13 cellular contexts compared by ENCODE assay signal in the genomic region with DNA sequence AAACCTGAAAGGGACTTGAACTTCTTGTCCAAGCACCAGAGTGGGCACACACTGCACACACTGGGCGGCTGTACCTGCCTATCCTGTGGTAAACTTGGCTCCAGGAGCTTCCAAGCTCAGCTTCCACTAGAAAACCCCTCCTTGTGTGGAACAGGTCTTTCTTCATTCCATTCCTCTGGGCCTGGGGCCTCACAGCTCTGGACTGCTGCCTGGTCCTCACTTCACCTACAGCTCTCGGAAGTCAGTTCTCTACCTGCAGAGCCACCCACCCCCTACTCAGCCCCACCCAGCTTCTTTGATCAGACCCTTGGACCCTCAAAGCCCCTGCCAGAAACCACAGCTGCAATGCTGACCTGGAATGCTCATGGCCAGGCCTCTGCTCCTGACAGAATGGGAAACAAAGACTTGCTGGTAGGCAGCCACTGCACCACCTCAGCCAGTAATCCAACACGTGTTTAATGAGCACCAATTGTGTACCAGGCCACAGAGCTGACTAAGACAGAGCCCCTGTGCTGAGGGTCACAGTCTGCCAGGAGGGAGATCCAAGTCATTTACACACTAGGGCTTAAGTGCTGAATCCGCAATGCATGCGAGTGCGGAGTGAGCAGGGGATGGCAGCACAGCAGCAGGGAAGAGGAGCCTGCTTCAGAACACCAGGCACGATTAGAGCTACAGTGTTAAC. TPM values are rescaled to one million over a fixed set of nuclear protein-coding genes. Genes with fewer than 3 reads are reported as not detected.
DNase-seq lines count a peak whose midpoint lies in the region; ATAC-seq, FAIRE-seq and TF ChIP-seq lines count a peak whose summit lies in the region.
"Had no signal": no experiment of that assay in that cellular context is flagged by ENCODE, and none has a peak within 500 bp of the region (broad histone marks: within the 10 kb centered on the region; RNA-seq: fewer than 3 reads in every experiment).

No MANE protein-coding gene starts in this region.

- POLR2A ChIA-PET in HepG2 (lab: Yijun Ruan, JAX): no interaction called here

- peaks cover 47% of the 10 kb centered on the region for H3K4me1 ChIP-seq in HepG2 (ENCODE audit: insufficient read depth, low read length)

- no peak overlapping the region for H2AFZ ChIP-seq in HepG2 (ENCODE audit: low read length)

- no peak overlapping the region for H3K4me3 ChIP-seq in HepG2 (replicated peaks in 1 of 3; ENCODE audit: insufficient read depth in 1 of 3, low read depth in 2 of 3, low read length in 3 of 3)

- H3K9ac ChIP-seq in HepG2 (ENCODE audit: insufficient read depth, low read depth, low read length): no peak overlapping the region

- peaks cover 21% of the 10 kb centered on the region for H3K4me1 Mint-ChIP-seq in activated T-helper 17 cell treated with anti-CD3 and anti-CD28 coated beads, Interleukin-2, amount 50 U/mL, for 72 hours
- peaks cover 62% of the 10 kb centered on the region for H3K4me1 Mint-ChIP-seq in stimulated activated naive CD8-positive, alpha-beta T cell treated with anti-CD3 and anti-CD28 coated beads, Interleukin-15, amount 100 ng/mL, for 72 hours

- 77% methylated on average over 7 of the region's 7 CpGs for WGBS in HepG2 (ENCODE audit: low lambda C conversion rate)

- ATAC-seq in activated T-helper 17 cell treated with anti-CD3 and anti-CD28 coated beads, Interleukin-2, amount 50 U/mL, for 72 hours (replicated peaks): no peak
- ATAC-seq in HepG2 (no peak), HG02840 (IDR thresholded peaks at IDR 0.05; ENCODE audit: low FRiP score, unreplicated experiment) (no peak), HG02623 (IDR thresholded peaks at IDR 0.05; ENCODE audit: unreplicated experiment) (no peak)
- ATAC-seq in stimulated activated naive CD8-positive, alpha-beta T cell treated with anti-CD3 and anti-CD28 coated beads, Interleukin-15, amount 100 ng/mL, for 72 hours: no peak
- ATAC-seq: activated CD4-positive, CD25-positive, alpha-beta regulatory T cell treated with anti-CD3 and anti-CD28 coated beads, Interleukin-2, amount 50 U/mL, for 24 hours had no signal

- H3K4me3 Mint-ChIP-seq in activated T-helper 17 cell treated with anti-CD3 and anti-CD28 coated beads, Interleukin-2, amount 50 U/mL, for 72 hours: no peak overlapping the region
- no peak overlapping the region for H3K4me3 Mint-ChIP-seq in stimulated activated naive CD8-positive, alpha-beta T cell treated with anti-CD3 and anti-CD28 coated beads, Interleukin-15, amount 100 ng/mL, for 72 hours
- H3K4me3 Mint-ChIP-seq: central memory CD8-positive, alpha-beta T cell had no signal

- CTCF ChIA-PET in HepG2 (lab: Yijun Ruan, JAX; ENCODE audit: low intra/inter-chr PET ratio, low total read pairs): no interaction called here

- no peak for TF ChIP-seq POLR2A in HepG2 (IDR thresholded peaks at IDR 0.05; ENCODE audit: insufficient read depth in 1 of 2, low read depth in 2 of 2, low read length in 2 of 2)

- no peak overlapping the region for H3K27ac ChIP-seq in HepG2 (ENCODE audit: extremely low read length, insufficient read depth, low read length)

- H3K9me3 Mint-ChIP-seq in activated T-helper 17 cell treated with anti-CD3 and anti-CD28 coated beads, Interleukin-2, amount 50 U/mL, for 72 hours: no peaks in the 10 kb centered on the region
- no peaks in the 10 kb centered on the region for H3K9me3 Mint-ChIP-seq in stimulated activated naive CD8-positive, alpha-beta T cell treated with anti-CD3 and anti-CD28 coated beads, Interleukin-15, amount 100 ng/mL, for 72 hours
- H3K9me3 Mint-ChIP-seq: central memory CD8-positive, alpha-beta T cell had no signal

- intact Hi-C loops in HepG2 (cut with micrococcal nuclease; ENCODE audit: unreplicated experiment): no loop called here

- in situ Hi-C loops in HepG2 (cut with HindIII; ENCODE audit: extremely low pct_ligation_motif_present, low pct_unique_long_range_greater_than_20kb): loop anchor here (5.0 kb wide), 1 partner anchor 52 kb away; no protein-coding TSS in a partner anchor

- TF ChIP-seq EP300 in HepG2 (IDR thresholded peaks at IDR 0.05; ENCODE audit: low read depth in 2 of 2, low read length in 2 of 2): no peak
- no peak for TF ChIP-seq EP300 in HepG2 (CRISPR knock-in tag; IDR thresholded peaks at IDR 0.05; ENCODE audit: borderline replicate concordance)

- H3K27me3 Mint-ChIP-seq in activated T-helper 17 cell treated with anti-CD3 and anti-CD28 coated beads, Interleukin-2, amount 50 U/mL, for 72 hours: no peaks in the 10 kb centered on the region
- H3K27me3 Mint-ChIP-seq in stimulated activated naive CD8-positive, alpha-beta T cell treated with anti-CD3 and anti-CD28 coated beads, Interleukin-15, amount 100 ng/mL, for 72 hours: no peaks in the 10 kb centered on the region
- H3K27me3 Mint-ChIP-seq: central memory CD8-positive, alpha-beta T cell had no signal

- peaks cover 39% of the 10 kb centered on the region for H3K79me2 ChIP-seq in HepG2 (ENCODE audit: insufficient read depth, low read length)

- no peak for TF ChIP-seq RAD21 in HepG2 (CRISPR knock-in tag; IDR thresholded peaks at IDR 0.05)

- peaks cover 9% of the 10 kb centered on the region for H4K20me1 ChIP-seq in HepG2 (ENCODE audit: insufficient read depth, low read length)

- no peak for FAIRE-seq in HepG2 (lab: Jason Lieb, UNC)

- peaks cover 6 to 26% of the 10 kb centered on the region in 2 experiments for H3K36me3 ChIP-seq in HepG2 (replicated peaks in 1 of 2; ENCODE audit: control insufficient read depth in 1 of 2, insufficient read depth in 2 of 2, low read length in 2 of 2)

- BruUV-seq in HepG2 (replicated peaks; lab: Mats Ljungman, UMichigan): no TSS peak

- H3K27ac Mint-ChIP-seq in activated T-helper 17 cell treated with anti-CD3 and anti-CD28 coated beads, Interleukin-2, amount 50 U/mL, for 72 hours: peak overlapping the region; percentile 59
- H3K27ac Mint-ChIP-seq in stimulated activated naive CD8-positive, alpha-beta T cell treated with anti-CD3 and anti-CD28 coated beads, Interleukin-15, amount 100 ng/mL, for 72 hours: peak overlapping the region; percentile 31 to 68
- H3K27ac Mint-ChIP-seq: activated T-helper 2 cell treated with anti-CD3 and anti-CD28 coated beads, Interferon-gamma antibody, Interleukin-2, Interleukin-4, amounts not matched to agents 10 μg/mL and 5 μg/mL and 100 μg/mL, durations not matched to agents 14 hours and 24 hours and 36 hours had no signal

- H3K27me3 ChIP-seq in HepG2 (ENCODE audit: control insufficient read depth in 1 of 2, insufficient read depth in 2 of 2, low read length in 2 of 2): no peaks in the 10 kb centered on the region; a peak in 1 of 5 replicates

- TF ChIP-seq CTCF in HepG2 (CRISPR knock-in tag; IDR thresholded peaks at IDR 0.05): no peak

- no peak overlapping the region for H3K4me2 ChIP-seq in HepG2 (ENCODE audit: low read depth, low read length)

- no peaks in the 10 kb centered on the region for H3K9me3 ChIP-seq in HepG2 (ENCODE audit: low read length)

- peaks cover 29% of the 10 kb centered on the region for H3K36me3 Mint-ChIP-seq in activated T-helper 17 cell treated with anti-CD3 and anti-CD28 coated beads, Interleukin-2, amount 50 U/mL, for 72 hours (ENCODE audit: low read depth)

- DNase-seq in DMS79 (lab: John Stamatoyannopoulos, UW) (peak; percentile 45), DMS79 treated with DMSO at 0.1 percent for 48 hours (lab: John Stamatoyannopoulos, UW) (no peak), HepG2 (ENCODE audit: low spot score) (no peak), NCI-H748 (lab: John Stamatoyannopoulos, UW; ENCODE audit: unreplicated experiment) (no peak)
- no peak for DNase-seq in stimulated activated naive CD8-positive, alpha-beta T cell treated with anti-CD3 and anti-CD28 coated beads, Interleukin-15, amount 100 ng/mL, for 72 hours
- DNase-seq: hippocampal formation, retina had no signal

RNA-seq across cellular contexts. Expression of a gene that starts 4.7 kb away (rescaled TPM):
- total RNA-seq in activated T-helper 17 cell treated with anti-CD3 and anti-CD28 coated beads, Interleukin-2, amount 50 U/mL, for 72 hours: 10 to 100 TPM; 10.8 to 14.4 TPM
- total RNA-seq in HepG2 (2016; rRNA removed; fragmentation: Illumina TruSeq; extraction: Trizol): 7.4 and 7.7 TPM in 2 replicates
- 2.1 and 3.2 TPM in 2 replicates for total RNA-seq in HepG2 (2016; cell fraction: cytosol; rRNA removed; fragmentation: Illumina TruSeq; extraction: Trizol; ENCODE audit: low read depth)
- 7.8 and 8.7 TPM in 2 replicates for total RNA-seq in HepG2 (2016; cell fraction: insoluble cytoplasmic fraction; rRNA removed; fragmentation: Illumina TruSeq; extraction: Trizol)
- 4.1 and 4.4 TPM in 2 replicates for total RNA-seq in HepG2 (2016; cell fraction: membrane; rRNA removed; fragmentation: Illumina TruSeq; extraction: Trizol)
- 4.8 and 5.3 TPM in 2 replicates for total RNA-seq in HepG2 (2016; cell fraction: nucleus; rRNA removed; fragmentation: Illumina TruSeq; extraction: Trizol)
- 2.1 and 2.5 TPM in 2 replicates for polyA plus RNA-seq in HepG2 (2011; rRNA removed)
- 1.7 and 3.9 TPM in 2 replicates for polyA plus RNA-seq in HepG2 (2011; cell fraction: cytosol; rRNA removed)
- 4.7 and 6.8 TPM in 2 replicates for polyA plus RNA-seq in HepG2 (2011; cell fraction: nucleus; rRNA removed)
- 2.4 and 4.1 TPM in 2 replicates for polyA plus RNA-seq in HepG2 (2012)
- 1.7 and 2.3 TPM in 2 replicates for polyA plus RNA-seq in HepG2 (2016; cell fraction: cytosol; fragmentation: Illumina TruSeq; extraction: Trizol; ENCODE audit: low read depth)
- 5.9 and 6.5 TPM in 2 replicates for polyA plus RNA-seq in HepG2 (2016; cell fraction: insoluble cytoplasmic fraction; fragmentation: Illumina TruSeq; extraction: Trizol; ENCODE audit: low read depth)
- polyA plus RNA-seq in HepG2 (2016; cell fraction: membrane; fragmentation: Illumina TruSeq; extraction: Trizol; ENCODE audit: low read depth): 2.8 and 3.1 TPM in 2 replicates
- polyA plus RNA-seq in HepG2 (2016; cell fraction: nucleus; fragmentation: Illumina TruSeq; extraction: Trizol; ENCODE audit: insufficient read depth, low read depth): 4.2 and 7.0 TPM in 2 replicates
- polyA minus RNA-seq in HepG2 (2011; rRNA and poly(A)+ RNA removed; ENCODE audit: low replicate concordance): 2.4 and 4.9 TPM in 2 replicates
- polyA minus RNA-seq in HepG2 (2011; cell fraction: cytosol; rRNA and poly(A)+ RNA removed): 1.7 and 2.4 TPM in 2 replicates
- polyA minus RNA-seq in HepG2 (2011; cell fraction: nucleus; rRNA and poly(A)+ RNA removed): 0.75 and 1.8 TPM in 2 replicates

RNA-seq across cellular contexts. Expression of a gene that starts 4.7 kb away (rescaled TPM):
- 10 to 100 TPM; 13.0 to 16.4 TPM for total RNA-seq in activated T-helper 17 cell treated with anti-CD3 and anti-CD28 coated beads, Interleukin-2, amount 50 U/mL, for 72 hours
- total RNA-seq in HepG2 (2016; rRNA removed; fragmentation: Illumina TruSeq; extraction: Trizol): 14.1 and 17.6 TPM in 2 replicates
- 2.4 and 2.6 TPM in 2 replicates for total RNA-seq in HepG2 (2016; cell fraction: cytosol; rRNA removed; fragmentation: Illumina TruSeq; extraction: Trizol; ENCODE audit: low read depth)
- total RNA-seq in HepG2 (2016; cell fraction: insoluble cytoplasmic fraction; rRNA removed; fragmentation: Illumina TruSeq; extraction: Trizol): 10.3 and 13.8 TPM in 2 replicates
- total RNA-seq in HepG2 (2016; cell fraction: membrane; rRNA removed; fragmentation: Illumina TruSeq; extraction: Trizol): 6.4 and 6.7 TPM in 2 replicates
- 15.1 and 15.3 TPM in 2 replicates for total RNA-seq in HepG2 (2016; cell fraction: nucleus; rRNA removed; fragmentation: Illumina TruSeq; extraction: Trizol)
- polyA plus RNA-seq in HepG2 (2011; rRNA removed): 15.8 and 18.2 TPM in 2 replicates
- 8.3 and 9.5 TPM in 2 replicates for polyA plus RNA-seq in HepG2 (2011; cell fraction: cytosol; rRNA removed)
- polyA plus RNA-seq in HepG2 (2011; cell fraction: nucleus; rRNA removed): 47.3 and 53.1 TPM in 2 replicates
- polyA plus RNA-seq in HepG2 (2012): 11.3 and 11.9 TPM in 2 replicates
- 1.3 and 1.5 TPM in 2 replicates for polyA plus RNA-seq in HepG2 (2016; cell fraction: cytosol; fragmentation: Illumina TruSeq; extraction: Trizol; ENCODE audit: low read depth)
- polyA plus RNA-seq in HepG2 (2016; cell fraction: insoluble cytoplasmic fraction; fragmentation: Illumina TruSeq; extraction: Trizol; ENCODE audit: low read depth): 8.2 and 12.3 TPM in 2 replicates
- polyA plus RNA-seq in HepG2 (2016; cell fraction: membrane; fragmentation: Illumina TruSeq; extraction: Trizol; ENCODE audit: low read depth): 2.5 and 3.1 TPM in 2 replicates
- 23.5 and 25.4 TPM in 2 replicates for polyA plus RNA-seq in HepG2 (2016; cell fraction: nucleus; fragmentation: Illumina TruSeq; extraction: Trizol; ENCODE audit: insufficient read depth, low read depth)
- polyA minus RNA-seq in HepG2 (2011; rRNA and poly(A)+ RNA removed; ENCODE audit: low replicate concordance): 46.0 and 112 TPM in 2 replicates
- 8.4 and 10.0 TPM in 2 replicates for polyA minus RNA-seq in HepG2 (2011; cell fraction: cytosol; rRNA and poly(A)+ RNA removed)
- polyA minus RNA-seq in HepG2 (2011; cell fraction: nucleus; rRNA and poly(A)+ RNA removed): 21.9 and 23.7 TPM in 2 replicates
